In genomic region chr5:78649816-78650561, GRCh38 we compare ENCODE assay signal across 10 cellular contexts. TPM values are rescaled to one million over a fixed set of nuclear protein-coding genes. Genes with fewer than 3 reads are reported as not detected.
DNase-seq lines count a peak whose midpoint lies in the region; ATAC-seq and TF ChIP-seq lines count a peak whose summit lies in the region.
"Had no signal": no experiment of that assay in that cellular context is flagged by ENCODE, and none has a peak within 500 bp of the region (broad histone marks: within the 10 kb centered on the region; RNA-seq: fewer than 3 reads in every experiment).

No MANE protein-coding gene starts in this region.

- no peaks in the 10 kb centered on the region for H3K36me3 Mint-ChIP-seq in activated CD4-positive, alpha-beta T cell treated with anti-CD3 and anti-CD28 coated beads, Interleukin-2, amount 10 ng/mL, durations not matched to agents 24 days and 14 days (ENCODE audit: low read depth)
- no peaks in the 10 kb centered on the region for H3K36me3 Mint-ChIP-seq in activated B cell treated with CpG ODN at 0.5 μM for 24 hours (ENCODE audit: low read depth)

- H3K9me3 Mint-ChIP-seq in activated CD4-positive, alpha-beta T cell treated with anti-CD3 and anti-CD28 coated beads, Interleukin-2, amount 10 ng/mL, durations not matched to agents 24 days and 14 days = no peaks in the 10 kb centered on the region
- H3K9me3 Mint-ChIP-seq in activated B cell treated with CpG ODN at 0.5 μM for 24 hours = no peaks in the 10 kb centered on the region

- TF ChIP-seq CTCF in activated B cell treated with CpG ODN at 0.5 μM for 24 hours (IDR thresholded peaks at IDR 0.05) (no peak), gastroesophageal sphincter (IDR thresholded peaks at IDR 0.05) (no peak), body of pancreas (IDR thresholded peaks at IDR 0.05) (no peak)

- H3K4me1 Mint-ChIP-seq in activated CD4-positive, alpha-beta T cell treated with anti-CD3 and anti-CD28 coated beads, Interleukin-2, amount 10 ng/mL, durations not matched to agents 24 days and 14 days = peaks cover 7% of the 10 kb centered on the region
- peaks cover 22% of the 10 kb centered on the region for H3K4me1 Mint-ChIP-seq in activated B cell treated with CpG ODN at 0.5 μM for 24 hours

- no peak for DNase-seq in activated CD4-positive, alpha-beta T cell treated with anti-CD3 and anti-CD28 coated beads, Interleukin-2, amount 10 ng/mL, durations not matched to agents 24 days and 14 days
- no peak for DNase-seq in activated CD4-positive, alpha-beta T cell treated with anti-CD3 and anti-CD28 coated beads, Interleukin-2, amount 50 U/mL, for 48 hours
- DNase-seq in activated B cell treated with CpG ODN at 0.5 μM for 24 hours (no peak), stromal cell of bone marrow (ENCODE audit: low read depth) (peak; percentile 65), body of pancreas (no peak), G401 (ENCODE audit: low spot score) (no peak)

- H3K36me3 ChIP-seq in gastroesophageal sphincter (no peaks in the 10 kb centered on the region), body of pancreas (replicated peaks in 1 of 2; ENCODE audit: insufficient read depth in 1 of 2, low read depth in 2 of 2) (no peaks in the 10 kb centered on the region)
- H3K36me3 ChIP-seq: BLaER1, neutrophil had no signal

- TF ChIP-seq POLR2A in gastroesophageal sphincter (IDR thresholded peaks at IDR 0.05) (no peak), body of pancreas (IDR thresholded peaks at IDR 0.05) (no peak)

- peaks cover 57% of the 10 kb centered on the region for H3K27me3 Mint-ChIP-seq in activated CD4-positive, alpha-beta T cell treated with anti-CD3 and anti-CD28 coated beads, Interleukin-2, amount 10 ng/mL, durations not matched to agents 24 days and 14 days
- no peaks in the 10 kb centered on the region for H3K27me3 Mint-ChIP-seq in activated B cell treated with CpG ODN at 0.5 μM for 24 hours

- WGBS in gastroesophageal sphincter (ENCODE audit: low coverage in 1 of 2), 2 donors = 86 to 89% methylated on average over 13 of the region's 13 CpGs
- WGBS in body of pancreas, 2 donors = 87 to 90% methylated on average over 13 of the region's 13 CpGs

- H3K4me1 ChIP-seq in gastroesophageal sphincter (peaks cover 0 to 40% (median 3%) of the 10 kb centered on the region in 3 donors), body of pancreas (peaks cover 19% of the 10 kb centered on the region)

- TF ChIP-seq EP300 in gastroesophageal sphincter (IDR thresholded peaks at IDR 0.05) = no peak

- peak overlapping the region; percentile 72 for H3K4me3 Mint-ChIP-seq in activated CD4-positive, alpha-beta T cell treated with anti-CD3 and anti-CD28 coated beads, Interleukin-2, amount 10 ng/mL, durations not matched to agents 24 days and 14 days
- peak overlapping the region; percentile 82 for H3K4me3 Mint-ChIP-seq in activated B cell treated with CpG ODN at 0.5 μM for 24 hours

- intact Hi-C loops in activated CD4-positive, alpha-beta T cell treated with anti-CD3 and anti-CD28 coated beads, Interleukin-2, amount 10 ng/mL, durations not matched to agents 24 days and 14 days (cut with micrococcal nuclease) = no loop called here
- intact Hi-C loops in activated B cell treated with CpG ODN at 0.5 μM for 24 hours (cut with micrococcal nuclease) = loop anchor here (2.0 to 10.0 kb wide), 6 partner anchors 75 to 865 kb away; partner anchors contain the start of gene HOMER1
- intact Hi-C loops in body of pancreas (cut with DNase I) = no loop called here

- POLR2A ChIA-PET in activated B cell treated with CpG ODN at 0.5 μM for 24 hours (lab: Charles Lee) = interaction anchor here (2.2 to 3.1 kb wide), 2 partner anchors 78 to 111 kb away, joined by 8 to 21 read pairs; no protein-coding TSS in a partner anchor

- H3K9me3 ChIP-seq in gastroesophageal sphincter (no peaks in the 10 kb centered on the region), body of pancreas (no peaks in the 10 kb centered on the region)
- H3K9me3 ChIP-seq: BLaER1, neutrophil had no signal

- in situ Hi-C loops in G401 (cut with HindIII; ENCODE audit: low sequenced_read_pairs) = no loop called here

- ATAC-seq in activated B cell treated with CpG ODN at 0.5 μM for 24 hours (ENCODE audit: low read depth) (no peak), gastroesophageal sphincter (no peak), body of pancreas (no peak), esophagus mucosa (no peak)

- H3K27ac ChIP-seq in gastroesophageal sphincter (peak overlapping the region in 3 of 4 donors; percentile 95 to 97 (median 96)), body of pancreas (no peak overlapping the region)
- H3K27ac ChIP-seq: BLaER1, neutrophil had no signal

- H3K27me3 ChIP-seq in gastroesophageal sphincter (no peaks in the 10 kb centered on the region), body of pancreas (no peaks in the 10 kb centered on the region)

- H3K27ac Mint-ChIP-seq in activated CD4-positive, alpha-beta T cell treated with anti-CD3 and anti-CD28 coated beads, Interleukin-2, amount 10 ng/mL, durations not matched to agents 24 days and 14 days = no peak overlapping the region
- peak overlapping the region; percentile 73 for H3K27ac Mint-ChIP-seq in activated B cell treated with CpG ODN at 0.5 μM for 24 hours

- H3K4me3 ChIP-seq in gastroesophageal sphincter (no peak overlapping the region), body of pancreas (no peak overlapping the region)

- CTCF ChIA-PET in activated B cell treated with CpG ODN at 0.5 μM for 24 hours (lab: Charles Lee) = no interaction called here

RNA-seq across cellular contexts. Expression of gene LHFPL2, which starts 1.4 kb away (rescaled TPM):
- 0.05 and 0.30 TPM in 2 replicates for total RNA-seq in activated CD4-positive, alpha-beta T cell treated with anti-CD3 and anti-CD28 coated beads, Interleukin-2, amount 10 ng/mL, durations not matched to agents 24 days and 14 days
- total RNA-seq in activated B cell treated with CpG ODN at 0.5 μM for 24 hours (11.0 and 12.0 TPM in 2 replicates), gastroesophageal sphincter (10 to 100 TPM; 14.9 to 44.2 (median 39.3) TPM), body of pancreas (10 to 100 TPM; 15.5 to 18.7 TPM), esophagus mucosa (3.7 TPM)
- 2.6 and 7.5 TPM in 2 replicates for total RNA-seq in G401 (2014; rRNA removed; shearing (Covaris generic))

Comparison
In these comparisons a context has a peak if more than half of its experiments do, and no peak if none do; other contexts are left out.
1. H3K27ac ChIP-seq: peak in gastroesophageal sphincter (3 of 4); none in body of pancreas (0 of 4).